ENCODE assay signal across 8 cellular contexts in genomic region chr1:201170533-201171062, GRCh38. TPM values are rescaled to one million over a fixed set of nuclear protein-coding genes. Genes with fewer than 3 reads are reported as not detected.
DNase-seq lines count a peak whose midpoint lies in the region; ATAC-seq lines count a peak whose summit lies in the region.

No MANE protein-coding gene starts in this region.

- no peaks in the 10 kb centered on the region for H3K9me3 ChIP-seq in muscle layer of duodenum (ENCODE audit: control insufficient read depth in 1 of 2, low read length in 2 of 2)

- peaks cover 27% of the 10 kb centered on the region for H3K4me1 Mint-ChIP-seq in activated T-cell treated with anti-CD3 and anti-CD28 coated beads, Interleukin-2, amount 50 U/mL, for 24 hours (ENCODE audit: low read depth)

- H3K4me1 ChIP-seq in muscle layer of duodenum (ENCODE audit: control insufficient read depth in 1 of 2, insufficient read depth in 2 of 2, low read length in 2 of 2) = peaks cover 0 to 6% of the 10 kb centered on the region in 2 donors

- H3K27me3 ChIP-seq in muscle layer of duodenum (ENCODE audit: low read depth, low read length) = no peaks in the 10 kb centered on the region

- peaks cover 9% of the 10 kb centered on the region for H3K27me3 Mint-ChIP-seq in activated T-cell treated with anti-CD3 and anti-CD28 coated beads, Interleukin-2, amount 50 U/mL, for 24 hours

- no peaks in the 10 kb centered on the region for H3K36me3 ChIP-seq in muscle layer of duodenum (ENCODE audit: control insufficient read depth in 1 of 2, insufficient read depth in 2 of 2, low read length in 2 of 2)

- peak overlapping the region; percentile 79 for H3K4me3 Mint-ChIP-seq in activated T-cell treated with anti-CD3 and anti-CD28 coated beads, Interleukin-2, amount 50 U/mL, for 24 hours

- peak overlapping the region; percentile 79 for H3K27ac ChIP-seq in muscle layer of duodenum (ENCODE audit: low read length)

- ATAC-seq in GM21528 (IDR thresholded peaks at IDR 0.05; ENCODE audit: low FRiP score, unreplicated experiment) (peak; percentile 95), esophagus mucosa (peak; percentile 98)

- DNase-seq in DMS 273 treated with DMSO at 0.1 percent for 48 hours (lab: John Stamatoyannopoulos, UW) (peak; percentile 71), HuH-7 (ENCODE audit: low spot score) (peak; percentile 94), OCI-M1 (lab: John Stamatoyannopoulos, UW) (peak; percentile 96)
- DNase-seq in activated T-cell treated with anti-CD3 and anti-CD28 coated beads, Interleukin-2, amount 50 U/mL, for 24 hours = peak; percentile 81
- peak; percentile 21 to 65 for DNase-seq in stimulated activated CD8-positive, alpha-beta memory T cell treated with anti-CD3 and anti-CD28 coated beads, Interleukin-7, amount 100 ng/mL, for 4 hours (ENCODE audit: low read depth in 2 of 2)

- H3K36me3 Mint-ChIP-seq in activated T-cell treated with anti-CD3 and anti-CD28 coated beads, Interleukin-2, amount 50 U/mL, for 24 hours (ENCODE audit: low read depth) = no peaks in the 10 kb centered on the region

- no peaks in the 10 kb centered on the region for H3K9me3 Mint-ChIP-seq in activated T-cell treated with anti-CD3 and anti-CD28 coated beads, Interleukin-2, amount 50 U/mL, for 24 hours

- H3K27ac Mint-ChIP-seq in activated T-cell treated with anti-CD3 and anti-CD28 coated beads, Interleukin-2, amount 50 U/mL, for 24 hours = peak overlapping the region; percentile 93

- peak overlapping the region; percentile 65 to 66 for H3K4me3 ChIP-seq in muscle layer of duodenum (ENCODE audit: low read depth in 1 of 2, low read length in 2 of 2)

RNA-seq across cellular contexts. Expression of gene TMEM9, which starts 16.3 kb away (rescaled TPM):
- 28.2 TPM for total RNA-seq in esophagus mucosa

RNA-seq across cellular contexts. Expression of gene IGFN1, which starts 20.0 kb away (rescaled TPM):
- total RNA-seq in esophagus mucosa = 0.12 TPM

RNA-seq across cellular contexts. Expression of gene ASCL5, which starts 43.6 kb away (rescaled TPM):
- not detected for total RNA-seq in esophagus mucosa

RNA-seq across cellular contexts. Expression of gene CACNA1S, which starts 58.4 kb away (rescaled TPM):
- total RNA-seq in esophagus mucosa = not detected

Comparison
In these comparisons a context has a peak if more than half of its experiments do, and no peak if none do; other contexts are left out.
1. Peak in every context shown above with its lines: DNase-seq, ATAC-seq, H3K4me3 ChIP-seq and H3K27ac ChIP-seq.
2. DNase-seq: peak in every context shown above with its lines; median percentile 96 in OCI-M1; 94 in HuH-7; 81 in activated T-cell treated with anti-CD3 and anti-CD28 coated beads, Interleukin-2, amount 50 U/mL, for 24 hours; 71 in DMS 273 treated with DMSO at 0.1 percent for 48 hours; 43 in stimulated activated CD8-positive, alpha-beta memory T cell treated with anti-CD3 and anti-CD28 coated beads, Interleukin-7, amount 100 ng/mL, for 4 hours.